ENCODE assay signal across 16 cellular contexts in genomic region chr1:179029293-179029692, GRCh38. TPM values are rescaled to one million over a fixed set of nuclear protein-coding genes. Genes with fewer than 3 reads are reported as not detected.
DNase-seq lines count a peak whose midpoint lies in the region; ATAC-seq and TF ChIP-seq lines count a peak whose summit lies in the region.
"Had no signal": no experiment of that assay in that cellular context is flagged by ENCODE, and none has a peak within 500 bp of the region (broad histone marks: within the 10 kb centered on the region; RNA-seq: fewer than 3 reads in every experiment).

No MANE protein-coding gene starts in this region.

- no peak for TF ChIP-seq CTCF in progenitor cell of endocrine pancreas (IDR thresholded peaks at IDR 0.05; ENCODE audit: unreplicated experiment)
- TF ChIP-seq CTCF in GM10266 (IDR thresholded peaks at IDR 0.05; ENCODE audit: control insufficient read depth, insufficient read depth, low read depth, missing control alignments), result no peak

- H3K27ac Mint-ChIP-seq in activated T-cell treated with anti-CD3 and anti-CD28 coated beads, Interleukin-2, amount 50 U/mL, for 72 hours, result no peak overlapping the region
- no peak overlapping the region for H3K27ac Mint-ChIP-seq in activated T-helper 17 cell treated with anti-CD3 and anti-CD28 coated beads, Interleukin-2, amount 50 U/mL, for 72 hours
- H3K27ac Mint-ChIP-seq in progenitor cell of endocrine pancreas, result peak overlapping the region; percentile 7
- H3K27ac Mint-ChIP-seq: activated CD8-positive, alpha-beta T cell treated with anti-CD3 and anti-CD28 coated beads for 36 hours; activated naive CD8-positive, alpha-beta T cell treated with anti-CD3 and anti-CD28 coated beads, Interleukin-2, amount 10 ng/mL, durations not matched to agents 7 days and 5 days had no signal

- no peaks in the 10 kb centered on the region for H3K27me3 ChIP-seq in HUES64 (ENCODE audit: insufficient read depth, low read length)
- H3K27me3 ChIP-seq: transverse colon had no signal

- no peak for ATAC-seq in activated T-cell treated with anti-CD3 and anti-CD28 coated beads, Interleukin-2, amount 50 U/mL, for 72 hours (replicated peaks in 1 of 2)
- no peak for ATAC-seq in activated T-helper 17 cell treated with anti-CD3 and anti-CD28 coated beads, Interleukin-2, amount 50 U/mL, for 72 hours (replicated peaks)
- ATAC-seq: activated CD8-positive, alpha-beta T cell treated with anti-CD3 and anti-CD28 coated beads for 36 hours; left colon had no signal

- no peaks in the 10 kb centered on the region for H3K9me3 Mint-ChIP-seq in activated T-cell treated with anti-CD3 and anti-CD28 coated beads, Interleukin-2, amount 50 U/mL, for 72 hours
- no peaks in the 10 kb centered on the region for H3K9me3 Mint-ChIP-seq in activated T-helper 17 cell treated with anti-CD3 and anti-CD28 coated beads, Interleukin-2, amount 50 U/mL, for 72 hours
- H3K9me3 Mint-ChIP-seq in progenitor cell of endocrine pancreas (ENCODE audit: low read depth), result no peaks in the 10 kb centered on the region
- H3K9me3 Mint-ChIP-seq: activated CD8-positive, alpha-beta T cell treated with anti-CD3 and anti-CD28 coated beads for 36 hours; activated naive CD8-positive, alpha-beta T cell treated with anti-CD3 and anti-CD28 coated beads, Interleukin-2, amount 10 ng/mL, durations not matched to agents 7 days and 5 days had no signal

- H3K9me3 ChIP-seq in HUES64 (ENCODE audit: insufficient read depth, low read depth, low read length), result no peaks in the 10 kb centered on the region
- H3K9me3 ChIP-seq: transverse colon had no signal

- peak overlapping the region; percentile 58; the same call in 1 of the 2 replicates for H3K27ac ChIP-seq in HUES64 (ENCODE audit: low read depth, low read length)
- H3K27ac ChIP-seq: transverse colon had no signal

- peaks cover 46% of the 10 kb centered on the region for H3K4me1 ChIP-seq in HUES64 (ENCODE audit: insufficient read depth, low read length)

- no peaks in the 10 kb centered on the region for H3K27me3 Mint-ChIP-seq in activated T-cell treated with anti-CD3 and anti-CD28 coated beads, Interleukin-2, amount 50 U/mL, for 72 hours (ENCODE audit: low read depth)
- no peaks in the 10 kb centered on the region for H3K27me3 Mint-ChIP-seq in activated T-helper 17 cell treated with anti-CD3 and anti-CD28 coated beads, Interleukin-2, amount 50 U/mL, for 72 hours
- no peaks in the 10 kb centered on the region for H3K27me3 Mint-ChIP-seq in progenitor cell of endocrine pancreas
- H3K27me3 Mint-ChIP-seq: activated CD8-positive, alpha-beta T cell treated with anti-CD3 and anti-CD28 coated beads for 36 hours; activated naive CD8-positive, alpha-beta T cell treated with anti-CD3 and anti-CD28 coated beads, Interleukin-2, amount 10 ng/mL, durations not matched to agents 7 days and 5 days had no signal

- H3K9ac ChIP-seq in HUES64 (ENCODE audit: low read depth, low read length), result no peak overlapping the region

- H3K36me3 ChIP-seq in HUES64 (ENCODE audit: insufficient read depth, low read length), result no peaks in the 10 kb centered on the region
- H3K36me3 ChIP-seq: transverse colon had no signal

- no peak overlapping the region for H3K4me3 ChIP-seq in HUES64 (ENCODE audit: low read length)
- H3K4me3 ChIP-seq: transverse colon had no signal

- no peak for DNase-seq in activated T-cell treated with anti-CD3 and anti-CD28 coated beads, Interleukin-2, amount 50 U/mL, for 72 hours
- DNase-seq in activated T-cell treated with anti-CD3 and anti-CD28 coated beads, Interleukin-2, amount 50 U/mL, for 1 hour, result no peak
- DNase-seq in progenitor cell of endocrine pancreas (ENCODE audit: low spot score, unreplicated experiment) (no peak), AG08396 (ENCODE audit: low spot score) (no peak), GM10266 (ENCODE audit: extremely low spot score) (no peak), MV-4-11 (lab: John Stamatoyannopoulos, UW) (no peak)
- DNase-seq: activated CD8-positive, alpha-beta T cell treated with anti-CD3 and anti-CD28 coated beads for 36 hours; activated naive CD8-positive, alpha-beta T cell treated with anti-CD3 and anti-CD28 coated beads, Interleukin-2, amount 10 ng/mL, durations not matched to agents 7 days and 5 days; left colon; NCI-H1105 treated with DMSO at 0.1 percent for 48 hours; NCI-H510A; stimulated activated CD4-positive, alpha-beta T cell treated with anti-CD3 and anti-CD28 coated beads, Interleukin-2, amount 100 ng/mL, for 24 hours; stimulated activated CD8-positive, alpha-beta memory T cell treated with anti-CD3 and anti-CD28 coated beads, Interleukin-4, amount 100 ng/mL, for 48 hours; transverse colon had no signal

- 16% methylated on average over 3 of the region's 3 CpGs for WGBS in HUES64

- peaks cover 83% of the 10 kb centered on the region for H3K4me1 Mint-ChIP-seq in activated T-cell treated with anti-CD3 and anti-CD28 coated beads, Interleukin-2, amount 50 U/mL, for 72 hours (ENCODE audit: low read depth)
- peaks cover 42% of the 10 kb centered on the region for H3K4me1 Mint-ChIP-seq in activated T-helper 17 cell treated with anti-CD3 and anti-CD28 coated beads, Interleukin-2, amount 50 U/mL, for 72 hours
- H3K4me1 Mint-ChIP-seq in progenitor cell of endocrine pancreas (ENCODE audit: low read depth), result peaks cover 45% of the 10 kb centered on the region

- H3K4me3 Mint-ChIP-seq in activated T-cell treated with anti-CD3 and anti-CD28 coated beads, Interleukin-2, amount 50 U/mL, for 72 hours, result peak overlapping the region; percentile 4 to 66
- H3K4me3 Mint-ChIP-seq in activated T-helper 17 cell treated with anti-CD3 and anti-CD28 coated beads, Interleukin-2, amount 50 U/mL, for 72 hours, result peak overlapping the region; percentile 30
- H3K4me3 Mint-ChIP-seq in progenitor cell of endocrine pancreas (ENCODE audit: low read depth), result no peak overlapping the region
- H3K4me3 Mint-ChIP-seq: activated CD8-positive, alpha-beta T cell treated with anti-CD3 and anti-CD28 coated beads for 36 hours; activated naive CD8-positive, alpha-beta T cell treated with anti-CD3 and anti-CD28 coated beads, Interleukin-2, amount 10 ng/mL, durations not matched to agents 7 days and 5 days had no signal

- peaks cover 2% of the 10 kb centered on the region in 2 donors for H3K36me3 Mint-ChIP-seq in activated T-cell treated with anti-CD3 and anti-CD28 coated beads, Interleukin-2, amount 50 U/mL, for 72 hours (ENCODE audit: insufficient read depth in 2 of 2)
- no peaks in the 10 kb centered on the region for H3K36me3 Mint-ChIP-seq in activated T-helper 17 cell treated with anti-CD3 and anti-CD28 coated beads, Interleukin-2, amount 50 U/mL, for 72 hours (ENCODE audit: low read depth)
- no peaks in the 10 kb centered on the region for H3K36me3 Mint-ChIP-seq in progenitor cell of endocrine pancreas (ENCODE audit: insufficient read depth)

RNA-seq across cellular contexts. Expression of gene FAM20B, which starts 3.6 kb away (rescaled TPM):
- 10 to 100 TPM; 30.3 to 33.6 TPM for total RNA-seq in activated T-cell treated with anti-CD3 and anti-CD28 coated beads, Interleukin-2, amount 50 U/mL, for 72 hours
- polyA plus RNA-seq in HUES64 (2013, experiment 1 of 2), result 20.0 TPM
- 24.5 TPM for polyA plus RNA-seq in HUES64 (2013, experiment 2 of 2)
- 10 to 100 TPM; 26.7 to 30.9 TPM for total RNA-seq in activated T-helper 17 cell treated with anti-CD3 and anti-CD28 coated beads, Interleukin-2, amount 50 U/mL, for 72 hours
- 39.9 and 42.9 TPM in 2 replicates for total RNA-seq in progenitor cell of endocrine pancreas

RNA-seq across cellular contexts. Expression of gene TOR3A, which starts 52.6 kb away (rescaled TPM):
- total RNA-seq in activated T-cell treated with anti-CD3 and anti-CD28 coated beads, Interleukin-2, amount 50 U/mL, for 72 hours, result 10 to 100 TPM; 34.0 to 38.9 TPM
- polyA plus RNA-seq in HUES64 (2013, experiment 1 of 2), result 14.2 TPM
- polyA plus RNA-seq in HUES64 (2013, experiment 2 of 2), result 13.9 TPM
- total RNA-seq in activated T-helper 17 cell treated with anti-CD3 and anti-CD28 coated beads, Interleukin-2, amount 50 U/mL, for 72 hours, result 10 to 100 TPM; 19.0 to 45.2 TPM
- total RNA-seq in progenitor cell of endocrine pancreas, result 27.4 and 27.9 TPM in 2 replicates
